1 cellular context compared by ENCODE assay signal in the genomic region with DNA sequence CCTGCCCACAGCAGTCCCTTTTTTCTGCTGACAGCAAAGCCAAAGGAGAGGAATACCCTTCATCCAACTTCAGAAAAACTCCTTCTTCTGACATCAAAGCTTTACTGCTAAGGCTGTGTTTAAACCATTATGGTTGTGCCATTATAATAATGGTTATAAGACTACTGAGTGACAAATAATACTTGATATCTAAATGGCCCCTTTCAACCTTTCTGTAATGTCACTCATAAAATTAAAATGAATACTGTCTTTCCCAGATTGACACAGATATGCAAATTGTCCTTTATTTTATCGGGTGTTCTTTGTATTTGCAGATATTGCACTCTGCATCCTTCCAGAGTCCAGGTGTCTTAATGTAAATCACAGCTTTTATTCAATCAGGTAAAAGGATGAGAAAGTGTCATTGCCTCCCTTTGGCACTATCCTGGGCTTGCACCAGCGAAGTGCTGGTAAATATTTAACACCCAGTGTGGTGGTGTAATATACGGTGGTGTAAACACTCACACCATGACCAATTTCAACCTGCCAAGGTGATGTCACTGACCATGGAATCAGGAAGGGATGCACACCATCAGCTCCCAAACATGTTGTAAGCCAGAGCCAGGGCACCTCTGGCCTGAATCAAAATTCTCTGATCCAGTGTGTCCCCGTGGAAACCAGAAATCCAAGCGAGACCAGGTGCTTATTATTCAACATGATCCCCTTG.
TF ChIP-seq lines count a peak whose summit lies in the region.

No MANE protein-coding gene starts in this region.

TF ChIP-seq in HepG2, 621 proteins besides CTCF, POLR2A, EP300 and RAD21 (continued from another document):
- TF ChIP-seq ZNF281 (CRISPR knock-in tag; IDR thresholded peaks at IDR 0.05; ENCODE audit: borderline replicate concordance) (no peak), ARID2 (CRISPR knock-in tag; IDR thresholded peaks at IDR 0.05; ENCODE audit: borderline replicate concordance) (no peak), RELA (CRISPR knock-in tag; IDR thresholded peaks at IDR 0.05) (no peak), ELF4 (CRISPR knock-in tag; IDR thresholded peaks at IDR 0.05; ENCODE audit: borderline replicate concordance) (no peak), SMARCE1 (IDR thresholded peaks at IDR 0.05; ENCODE audit: borderline replicate concordance) (no peak)
- TF ChIP-seq, protein P1, sequence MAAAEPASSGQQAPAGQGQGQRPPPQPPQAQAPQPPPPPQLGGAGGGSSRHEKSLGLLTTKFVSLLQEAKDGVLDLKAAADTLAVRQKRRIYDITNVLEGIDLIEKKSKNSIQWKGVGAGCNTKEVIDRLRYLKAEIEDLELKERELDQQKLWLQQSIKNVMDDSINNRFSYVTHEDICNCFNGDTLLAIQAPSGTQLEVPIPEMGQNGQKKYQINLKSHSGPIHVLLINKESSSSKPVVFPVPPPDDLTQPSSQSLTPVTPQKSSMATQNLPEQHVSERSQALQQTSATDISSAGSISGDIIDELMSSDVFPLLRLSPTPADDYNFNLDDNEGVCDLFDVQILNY (CRISPR knock-in tag; conservative IDR thresholded peaks at IDR 0.05), result no peak
